15 cellular contexts compared by ENCODE assay signal in the genomic region with DNA sequence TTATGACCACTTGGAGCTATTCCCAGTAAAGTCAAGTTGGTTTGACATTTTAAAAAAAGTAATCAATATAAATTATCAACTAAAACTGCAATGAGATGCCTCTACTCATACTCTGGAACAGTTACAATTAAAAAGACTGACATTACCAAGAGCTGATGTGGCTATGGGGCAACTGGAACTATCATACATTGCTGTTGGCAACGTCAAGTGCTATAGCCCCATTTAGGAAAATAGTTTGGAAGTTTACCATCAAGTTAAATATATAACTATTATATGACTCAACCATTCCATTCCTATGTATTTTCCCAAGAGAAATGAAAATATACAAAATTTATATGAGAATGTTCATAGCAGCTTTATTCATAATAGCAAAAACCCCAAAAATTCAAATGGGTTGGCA.
DNase-seq lines count a peak whose midpoint lies in the region; ATAC-seq and TF ChIP-seq lines count a peak whose summit lies in the region.
"Had no signal": no experiment of that assay in that cellular context is flagged by ENCODE, and none has a peak within 500 bp of the region (broad histone marks: within the 10 kb centered on the region; RNA-seq: fewer than 3 reads in every experiment).

No MANE protein-coding gene starts in this region.

- TF ChIP-seq POLR2A in IMR-90 (IDR thresholded peaks at IDR 0.05; ENCODE audit: low read depth, low read length): no peak

- no peak overlapping the region for H2AFZ ChIP-seq in IMR-90 (replicated peaks; ENCODE audit: low read length, poor library complexity)

- no peak for TF ChIP-seq CTCF in IMR-90 (conservative IDR thresholded peaks at IDR 0.05; ENCODE audit: low read depth, low read length)

- H4K8ac ChIP-seq in IMR-90 (ENCODE audit: low read depth in 2 of 2, low read length in 2 of 2): no peak overlapping the region

- no peak overlapping the region for H2AK9ac ChIP-seq in IMR-90 (replicated peaks; ENCODE audit: low read depth, low read length, poor library complexity)

- H3K18ac ChIP-seq in IMR-90 (ENCODE audit: low read depth, low read length): no peak overlapping the region

- no peak overlapping the region for H4K5ac ChIP-seq in IMR-90 (ENCODE audit: low read depth, low read length)

- H3K27ac ChIP-seq in IMR-90 (ENCODE audit: insufficient read depth, low read length): no peak overlapping the region

- no peak overlapping the region for H4K91ac ChIP-seq in IMR-90 (ENCODE audit: insufficient read depth, low read depth, low read length)

- no peak overlapping the region for H2BK120ac ChIP-seq in IMR-90 (ENCODE audit: low read depth, low read length)

- no peak overlapping the region for H2BK20ac ChIP-seq in IMR-90 (ENCODE audit: low read depth, low read length)

- peak; percentile 25 for DNase-seq in EH (ENCODE audit: low read depth)
- DNase-seq in IMR-90: peak; percentile 69
- DNase-seq in adipocyte (ENCODE audit: low read depth): peak; percentile 29
- DNase-seq in fibroblast of peridontal ligament (ENCODE audit: extremely low read depth): peak; percentile 54
- no peak for DNase-seq in T-helper 17 cell
- no peak for DNase-seq in activated T-cell treated with anti-CD3 and anti-CD28 coated beads, Interleukin-2, amount 50 U/mL, for 4 hours
- DNase-seq: C1 segment of cervical spinal cord; Calu3; CD4-positive, alpha-beta memory T cell; COR-L47; DMS53; DMS79 treated with DMSO at 0.1 percent for 48 hours; GOT3; HCEC 1CT had no signal

- H3K36me3 ChIP-seq in IMR-90 (ENCODE audit: control insufficient read depth, insufficient read depth, low read length): no peaks in the 10 kb centered on the region
- no peaks in the 10 kb centered on the region for H3K36me3 ChIP-seq in adipocyte (ENCODE audit: control insufficient read depth, insufficient read depth, low read length, severe bottlenecking)

- no peak overlapping the region for H3K4ac ChIP-seq in IMR-90 (ENCODE audit: low read depth, low read length)

- no peaks in the 10 kb centered on the region for H4K20me1 ChIP-seq in IMR-90 (ENCODE audit: insufficient read depth, low read length)

- no TSS peak for BruUV-seq in IMR-90 (replicated peaks; lab: Mats Ljungman, UMichigan)

- H3K4me3 ChIP-seq in IMR-90 (ENCODE audit: insufficient read depth, low read depth, low read length) (no peak overlapping the region), adipocyte (ENCODE audit: low read length) (no peak overlapping the region)

- H3K27ac Mint-ChIP-seq in T-helper 17 cell: no peak overlapping the region
- H3K27ac Mint-ChIP-seq: CD4-positive, alpha-beta memory T cell had no signal

- H3K4me1 ChIP-seq in IMR-90 (ENCODE audit: control insufficient read depth, insufficient read depth, low read length) (no peaks in the 10 kb centered on the region), adipocyte (ENCODE audit: control insufficient read depth, insufficient read depth, low read length) (no peaks in the 10 kb centered on the region)

- H2BK5ac ChIP-seq in IMR-90 (ENCODE audit: low read depth, low read length, poor library complexity, severe bottlenecking): no peak overlapping the region

- H3K27me3 ChIP-seq in IMR-90 (ENCODE audit: control insufficient read depth, insufficient read depth, low read length) (no peaks in the 10 kb centered on the region), adipocyte (replicated peaks; ENCODE audit: control insufficient read depth, insufficient read depth, low read length) (no peaks in the 10 kb centered on the region)

- no peaks in the 10 kb centered on the region for H3K36me3 Mint-ChIP-seq in T-helper 17 cell (ENCODE audit: low read depth)
- H3K36me3 Mint-ChIP-seq in activated T-cell treated with anti-CD3 and anti-CD28 coated beads, Interleukin-2, amount 50 U/mL, for 4 hours (ENCODE audit: insufficient read depth): no peaks in the 10 kb centered on the region
- H3K36me3 Mint-ChIP-seq: CD4-positive, alpha-beta memory T cell had no signal

- peaks cover 4% of the 10 kb centered on the region for H3K9me3 Mint-ChIP-seq in activated T-cell treated with anti-CD3 and anti-CD28 coated beads, Interleukin-2, amount 50 U/mL, for 4 hours

- H3K4me3 Mint-ChIP-seq in T-helper 17 cell: no peak overlapping the region
- no peak overlapping the region for H3K4me3 Mint-ChIP-seq in activated T-cell treated with anti-CD3 and anti-CD28 coated beads, Interleukin-2, amount 50 U/mL, for 4 hours
- H3K4me3 Mint-ChIP-seq: CD4-positive, alpha-beta memory T cell had no signal

- intact Hi-C loops in IMR-90 (cut with micrococcal nuclease): no loop called here

- ATAC-seq in IMR-90 (ENCODE audit: low read depth) (no peak), T-helper 17 cell (no peak), HG03196 (IDR thresholded peaks at IDR 0.05; ENCODE audit: unreplicated experiment) (no peak)
- ATAC-seq in activated T-cell treated with anti-CD3 and anti-CD28 coated beads, Interleukin-2, amount 50 U/mL, for 4 hours: no peak

- H3K9me1 ChIP-seq in IMR-90 (ENCODE audit: insufficient read depth, low read length): no peaks in the 10 kb centered on the region

- H3K9me3 ChIP-seq in IMR-90 (ENCODE audit: control insufficient read depth, insufficient read depth, low read length) (no peaks in the 10 kb centered on the region), adipocyte (ENCODE audit: control insufficient read depth, low read length) (peaks cover 4% of the 10 kb centered on the region), T-helper 17 cell (ENCODE audit: control insufficient read depth, low read length, poor library complexity, severe bottlenecking) (no peaks in the 10 kb centered on the region)

- no peak overlapping the region for H3K56ac ChIP-seq in IMR-90 (ENCODE audit: extremely low read depth, insufficient read depth, low read length)

- no peak overlapping the region for H3K4me2 ChIP-seq in IMR-90 (ENCODE audit: low read depth, low read length)

- H3K79me1 ChIP-seq in IMR-90 (ENCODE audit: low read depth in 1 of 2, low read length in 2 of 2): no peaks in the 10 kb centered on the region

- in situ Hi-C loops in IMR-90 (cut with MboI; ENCODE audit: low sequenced_read_pairs): no loop called here

- no peak overlapping the region for H2AK5ac ChIP-seq in IMR-90 (ENCODE audit: low read depth, low read length)

- H3K23ac ChIP-seq in IMR-90 (ENCODE audit: low read depth, low read length): no peak overlapping the region

- H3K9ac ChIP-seq in IMR-90 (ENCODE audit: low read depth, low read length) (no peak overlapping the region), adipocyte (ENCODE audit: low read length) (no peak overlapping the region)

- no peaks in the 10 kb centered on the region for H3K27me3 Mint-ChIP-seq in T-helper 17 cell
- no peaks in the 10 kb centered on the region for H3K27me3 Mint-ChIP-seq in activated T-cell treated with anti-CD3 and anti-CD28 coated beads, Interleukin-2, amount 50 U/mL, for 4 hours (ENCODE audit: low read depth)
- H3K27me3 Mint-ChIP-seq: CD4-positive, alpha-beta memory T cell had no signal

- dilution Hi-C loops in IMR-90 (cut with HindIII; ENCODE audit: low sequenced_read_pairs, unreplicated experiment): no loop called here

- no peak overlapping the region for H2BK15ac ChIP-seq in IMR-90 (ENCODE audit: low read depth, low read length)

- POLR2A ChIA-PET in IMR-90 (lab: Charles Lee; ENCODE audit: unreplicated experiment): no interaction called here

- no peak overlapping the region for H3K14ac ChIP-seq in IMR-90 (replicated peaks; ENCODE audit: low read depth, low read length)

- CTCF ChIA-PET in IMR-90 (lab: Yijun Ruan, JAX): no interaction called here

- WGBS in IMR-90 (ENCODE audit: extremely low coverage in 2 of 2, insufficient read length in 1 of 2), 2 experiments: no CpG with 5 or more reads among the region's 1 CpG

- no peaks in the 10 kb centered on the region for H3K4me1 Mint-ChIP-seq in T-helper 17 cell
- H3K4me1 Mint-ChIP-seq in activated T-cell treated with anti-CD3 and anti-CD28 coated beads, Interleukin-2, amount 50 U/mL, for 4 hours (ENCODE audit: low read depth): no peaks in the 10 kb centered on the region
- H3K4me1 Mint-ChIP-seq: CD4-positive, alpha-beta memory T cell had no signal

- TF ChIP-seq RAD21 in IMR-90 (IDR thresholded peaks at IDR 0.05; ENCODE audit: low read length): no peak

TF ChIP-seq in IMR-90, 13 proteins besides CTCF, POLR2A, EP300 and RAD21:
- TF ChIP-seq RCOR1 (IDR thresholded peaks at IDR 0.05; ENCODE audit: insufficient replicate concordance, low read length) (no peak), CEBPB (IDR thresholded peaks at IDR 0.05; ENCODE audit: low read depth, low read length) (peak; percentile 28; the same call in 1 of the 2 replicates)
TF ChIP-seq in IMR-90: peak in this region for 1.

Comparison
In these comparisons a context has a peak if more than half of its experiments do, and no peak if none do; other contexts are left out.
1. DNase-seq: peak in EH (single experiment), IMR-90 (single experiment), adipocyte (single experiment) and fibroblast of peridontal ligament (single experiment); none in T-helper 17 cell (0 of 3) and activated T-cell treated with anti-CD3 and anti-CD28 coated beads, Interleukin-2, amount 50 U/mL, for 4 hours (single experiment).